ENCODE assay signal across 11 cellular contexts in genomic region chr19:42942187-42942789, GRCh38. TPM values are rescaled to one million over a fixed set of nuclear protein-coding genes. Genes with fewer than 3 reads are reported as not detected.
A peak's percentile ranks its signal among the peaks of the same experiment; 100 is the strongest.
DNase-seq lines count a peak whose midpoint lies in the region; TF ChIP-seq lines count a peak whose summit lies in the region.
"Had no signal": no experiment of that assay in that cellular context is flagged by ENCODE, and none has a peak within 500 bp of the region (broad histone marks: within the 10 kb centered on the region; RNA-seq: fewer than 3 reads in every experiment).

No MANE protein-coding gene starts in this region.

- no peak overlapping the region for H3K27ac ChIP-seq in VCaP
- H3K27ac ChIP-seq: prostate gland had no signal

- H3K27me3 Mint-ChIP-seq in Calu3 (ENCODE audit: unreplicated experiment) (peaks cover 18% of the 10 kb centered on the region), HFFc6 (ENCODE audit: insufficient read depth) (peaks cover 2% of the 10 kb centered on the region; the same call in 1 of the 2 replicates)
- peaks cover 2% of the 10 kb centered on the region for H3K27me3 Mint-ChIP-seq in activated CD4-positive, alpha-beta memory T cell treated with anti-CD3 and anti-CD28 coated beads, Interleukin-2, amount 10 ng/mL, durations not matched to agents 7 days and 5 days

- intact Hi-C loops in Calu3 (cut with micrococcal nuclease; ENCODE audit: unreplicated experiment), result no loop called here

- H3K4me1 Mint-ChIP-seq in Calu3 (ENCODE audit: low read depth, unreplicated experiment) (no peaks in the 10 kb centered on the region), HFFc6 (ENCODE audit: low read depth) (peaks cover 46% of the 10 kb centered on the region)
- H3K4me1 Mint-ChIP-seq in activated CD4-positive, alpha-beta memory T cell treated with anti-CD3 and anti-CD28 coated beads, Interleukin-2, amount 10 ng/mL, durations not matched to agents 7 days and 5 days, result no peaks in the 10 kb centered on the region
- H3K4me1 Mint-ChIP-seq: activated naive CD4-positive, alpha-beta T cell treated with anti-CD3 and anti-CD28 coated beads, Interleukin-2, amount 50 U/mL, for 24 hours had no signal

- no peak overlapping the region for H3K27ac Mint-ChIP-seq in Calu3 (ENCODE audit: unreplicated experiment)
- H3K27ac Mint-ChIP-seq in HFFc6, result no peak overlapping the region
- no peak overlapping the region for H3K27ac Mint-ChIP-seq in activated CD4-positive, alpha-beta memory T cell treated with anti-CD3 and anti-CD28 coated beads, Interleukin-2, amount 10 ng/mL, durations not matched to agents 7 days and 5 days
- H3K27ac Mint-ChIP-seq: activated naive CD4-positive, alpha-beta T cell treated with anti-CD3 and anti-CD28 coated beads, Interleukin-2, amount 50 U/mL, for 24 hours had no signal

- DNase-seq in Calu3 (peak; percentile 54), HFFc6 (no peak), kidney epithelial cell (ENCODE audit: low read depth) (no peak), NCI-H2196 treated with DMSO at 0.1 percent for 48 hours (lab: John Stamatoyannopoulos, UW; ENCODE audit: unreplicated experiment) (no peak), NCI-H1436 treated with DMSO at 0.1 percent for 48 hours (lab: John Stamatoyannopoulos, UW) (no peak)
- DNase-seq in activated CD4-positive, alpha-beta memory T cell treated with anti-CD3 and anti-CD28 coated beads, Interleukin-2, amount 10 ng/mL, durations not matched to agents 7 days and 5 days, result no peak
- DNase-seq: left colon had no signal

- H3K36me3 ChIP-seq in kidney epithelial cell (ENCODE audit: control insufficient read depth, insufficient read depth, low read length), result no peaks in the 10 kb centered on the region
- H3K36me3 ChIP-seq: prostate gland had no signal

- H3K9me3 Mint-ChIP-seq in Calu3 (ENCODE audit: low read depth, unreplicated experiment) (peaks cover 3% of the 10 kb centered on the region), HFFc6 (peaks cover 22% of the 10 kb centered on the region)
- no peaks in the 10 kb centered on the region for H3K9me3 Mint-ChIP-seq in activated CD4-positive, alpha-beta memory T cell treated with anti-CD3 and anti-CD28 coated beads, Interleukin-2, amount 10 ng/mL, durations not matched to agents 7 days and 5 days
- H3K9me3 Mint-ChIP-seq: activated naive CD4-positive, alpha-beta T cell treated with anti-CD3 and anti-CD28 coated beads, Interleukin-2, amount 50 U/mL, for 24 hours had no signal

- H3K4me3 Mint-ChIP-seq in Calu3 (ENCODE audit: low read depth, unreplicated experiment) (no peak overlapping the region), HFFc6 (no peak overlapping the region)
- no peak overlapping the region for H3K4me3 Mint-ChIP-seq in activated CD4-positive, alpha-beta memory T cell treated with anti-CD3 and anti-CD28 coated beads, Interleukin-2, amount 10 ng/mL, durations not matched to agents 7 days and 5 days
- H3K4me3 Mint-ChIP-seq: activated naive CD4-positive, alpha-beta T cell treated with anti-CD3 and anti-CD28 coated beads, Interleukin-2, amount 50 U/mL, for 24 hours had no signal

- no peaks in the 10 kb centered on the region for H3K27me3 ChIP-seq in kidney epithelial cell (ENCODE audit: control insufficient read depth, insufficient read depth, low read length)

- POLR2A ChIA-PET in activated CD4-positive, alpha-beta memory T cell treated with anti-CD3 and anti-CD28 coated beads, Interleukin-2, amount 10 ng/mL, durations not matched to agents 7 days and 5 days (lab: Charles Lee), result no interaction called here

- BruUV-seq in Calu3 (replicated peaks; lab: Mats Ljungman, UMichigan), result no TSS peak

- TF ChIP-seq CTCF in Calu3 (IDR thresholded peaks at IDR 0.05; ENCODE audit: unreplicated experiment) (peak; percentile 67), HFFc6 (IDR thresholded peaks at IDR 0.05) (peak; percentile 60), VCaP (conservative IDR thresholded peaks at IDR 0.05) (peak; percentile 76), kidney epithelial cell (IDR thresholded peaks at IDR 0.05; ENCODE audit: insufficient read depth, low read length, poor library complexity, severe bottlenecking) (peak; percentile 50)

- H3K36me3 Mint-ChIP-seq in Calu3 (ENCODE audit: insufficient read depth, unreplicated experiment), result peaks cover 5% of the 10 kb centered on the region
- H3K36me3 Mint-ChIP-seq in HFFc6 (ENCODE audit: low read depth), result peaks cover 31% of the 10 kb centered on the region
- no peaks in the 10 kb centered on the region for H3K36me3 Mint-ChIP-seq in activated CD4-positive, alpha-beta memory T cell treated with anti-CD3 and anti-CD28 coated beads, Interleukin-2, amount 10 ng/mL, durations not matched to agents 7 days and 5 days (ENCODE audit: low read depth)
- H3K36me3 Mint-ChIP-seq: activated naive CD4-positive, alpha-beta T cell treated with anti-CD3 and anti-CD28 coated beads, Interleukin-2, amount 50 U/mL, for 24 hours had no signal

- CTCF ChIA-PET in Calu3 (lab: Charles Lee), result no interaction called here
- CTCF ChIA-PET in activated CD4-positive, alpha-beta memory T cell treated with anti-CD3 and anti-CD28 coated beads, Interleukin-2, amount 10 ng/mL, durations not matched to agents 7 days and 5 days (lab: Charles Lee), result no interaction called here

- H3K4me3 ChIP-seq in kidney epithelial cell (ENCODE audit: low read depth, low read length), result no peak overlapping the region
- H3K4me3 ChIP-seq: prostate gland had no signal

RNA-seq across cellular contexts. Expression of gene PSG7, which starts 5.3 kb away (rescaled TPM):
- not detected in 2 replicates for total RNA-seq in Calu3 (2022)
- under 1 TPM in 5 of 6 experiments, not detected in 1; 0.10 to 0.28 (median 0.18) TPM for total RNA-seq in HFFc6 (2021; fragmentation: NEBNext Ultra II Directional; extraction: Animal tissue kit (Norgen Biotek cat#: 25700))
- total RNA-seq in kidney epithelial cell, result not detected in 2 replicates
- not detected for total RNA-seq in activated CD4-positive, alpha-beta memory T cell treated with anti-CD3 and anti-CD28 coated beads, Interleukin-2, amount 10 ng/mL, durations not matched to agents 7 days and 5 days
- total RNA-seq: H1, left colon, prostate gland had no signal

RNA-seq across cellular contexts. Expression of gene PSG6, which starts 24.6 kb away (rescaled TPM):
- not detected in 2 replicates for total RNA-seq in Calu3 (2022)
- 1 to 10 TPM in 3 of 6 experiments, under 1 TPM in 3; 0.31 to 1.1 (median 0.99) TPM for total RNA-seq in HFFc6 (2021; fragmentation: NEBNext Ultra II Directional; extraction: Animal tissue kit (Norgen Biotek cat#: 25700))
- total RNA-seq in kidney epithelial cell, result not detected in 2 replicates
- total RNA-seq in activated CD4-positive, alpha-beta memory T cell treated with anti-CD3 and anti-CD28 coated beads, Interleukin-2, amount 10 ng/mL, durations not matched to agents 7 days and 5 days, result not detected
- total RNA-seq: H1, left colon, prostate gland had no signal
